Comparison of ENCODE assay signal across 8 cellular contexts in genomic region chr15:100919481-100920405, GRCh38. TPM values are rescaled to one million over a fixed set of nuclear protein-coding genes. Genes with fewer than 3 reads are reported as not detected.
DNase-seq lines count a peak whose midpoint lies in the region; ATAC-seq and TF ChIP-seq lines count a peak whose summit lies in the region.

No MANE protein-coding gene starts in this region.

- peaks cover 15% of the 10 kb centered on the region for H3K4me1 Mint-ChIP-seq in activated CD8-positive, alpha-beta T cell treated with anti-CD3 and anti-CD28 coated beads for 36 hours (ENCODE audit: low read depth)

- peak; percentile 64 for DNase-seq in GM10266 (ENCODE audit: extremely low spot score)
- peak; percentile 18 for DNase-seq in activated CD8-positive, alpha-beta T cell treated with anti-CD3 and anti-CD28 coated beads for 36 hours
- peak; percentile 23 to 63 for DNase-seq in foreskin fibroblast
- DNase-seq in psoas muscle, result peak in 1 of 2 donors; percentile 36
- DNase-seq in medulla oblongata (ENCODE audit: extremely low spot score), result no peak
- DNase-seq in NCI-H187 treated with DMSO at 0.1 percent for 48 hours (lab: John Stamatoyannopoulos, UW), result no peak
- DNase-seq in NCI-H446 treated with DMSO at 0.1 percent for 48 hours (lab: John Stamatoyannopoulos, UW), result no peak

- CTCF ChIA-PET in activated CD8-positive, alpha-beta T cell treated with anti-CD3 and anti-CD28 coated beads for 36 hours (lab: Charles Lee), result interaction anchor here (0.8 to 12.6 kb wide), 6 partner anchors 8 to 97 kb away, joined by 3 to 243 read pairs (median 6); no protein-coding TSS in a partner anchor

- no peak overlapping the region for H3K27ac Mint-ChIP-seq in activated CD8-positive, alpha-beta T cell treated with anti-CD3 and anti-CD28 coated beads for 36 hours

- WGBS in psoas muscle, 3 donors, result 5 to 10% (median 8%) methylated on average over 57 to 80 of the region's 80 CpGs

- TF ChIP-seq CTCF in GM10266 (IDR thresholded peaks at IDR 0.05; ENCODE audit: control insufficient read depth, insufficient read depth, low read depth, missing control alignments), result no peak
- TF ChIP-seq CTCF in activated CD8-positive, alpha-beta T cell treated with anti-CD3 and anti-CD28 coated beads for 36 hours (IDR thresholded peaks at IDR 0.05), result no peak
- no peak for TF ChIP-seq CTCF in foreskin fibroblast (IDR thresholded peaks at IDR 0.05; ENCODE audit: low read depth, low read length)
- TF ChIP-seq CTCF in psoas muscle (IDR thresholded peaks at IDR 0.05), result no peak

- no peaks in the 10 kb centered on the region for H3K9me3 ChIP-seq in psoas muscle

- H3K4me1 ChIP-seq in psoas muscle, result peaks cover 15% of the 10 kb centered on the region

- H3K27ac ChIP-seq in psoas muscle, result peak overlapping the region; percentile 46

- H3K27me3 ChIP-seq in psoas muscle (ENCODE audit: insufficient read depth in 3 of 3, low read length in 2 of 3), result peaks cover 0 to 14% (median 0%) of the 10 kb centered on the region in 3 donors

- POLR2A ChIA-PET in activated CD8-positive, alpha-beta T cell treated with anti-CD3 and anti-CD28 coated beads for 36 hours (lab: Charles Lee), result no interaction called here

- peaks cover 63% of the 10 kb centered on the region for H3K27me3 Mint-ChIP-seq in activated CD8-positive, alpha-beta T cell treated with anti-CD3 and anti-CD28 coated beads for 36 hours

- peaks cover 0 to 13% of the 10 kb centered on the region in 2 donors for H3K36me3 ChIP-seq in psoas muscle (ENCODE audit: insufficient read depth in 1 of 2, low read depth in 1 of 2)

- ATAC-seq in HG02885 (IDR thresholded peaks at IDR 0.05; ENCODE audit: poor library complexity, unreplicated experiment) (peak; percentile 16), psoas muscle (peak in 3 of 4 donors; percentile 1 to 25 (median 14))
- ATAC-seq in activated CD8-positive, alpha-beta T cell treated with anti-CD3 and anti-CD28 coated beads for 36 hours, result no peak

- H3K4me3 ChIP-seq in foreskin fibroblast (ENCODE audit: low read depth in 1 of 2, low read length in 2 of 2) (peak overlapping the region; percentile 61 to 66), psoas muscle (peak overlapping the region; percentile 75)

- intact Hi-C loops in activated CD8-positive, alpha-beta T cell treated with anti-CD3 and anti-CD28 coated beads for 36 hours (cut with micrococcal nuclease), result loop anchor here (2.0 kb wide), 1 partner anchor 87 kb away; no protein-coding TSS in a partner anchor
- intact Hi-C loops in psoas muscle (cut with DNase I), result loop anchor here (2.0 to 10.0 kb wide), 4 partner anchors 87 to 345 kb away; partner anchors contain the start of gene CHSY1 (in 1 of the 2)

- no peaks in the 10 kb centered on the region for H3K9me3 Mint-ChIP-seq in activated CD8-positive, alpha-beta T cell treated with anti-CD3 and anti-CD28 coated beads for 36 hours

- no peaks in the 10 kb centered on the region for H3K36me3 Mint-ChIP-seq in activated CD8-positive, alpha-beta T cell treated with anti-CD3 and anti-CD28 coated beads for 36 hours (ENCODE audit: low read depth)

- H3K4me3 Mint-ChIP-seq in activated CD8-positive, alpha-beta T cell treated with anti-CD3 and anti-CD28 coated beads for 36 hours, result peak overlapping the region; percentile 54

RNA-seq across cellular contexts. Expression of gene LRRK1, which starts 0.6 kb away (rescaled TPM):
- total RNA-seq in activated CD8-positive, alpha-beta T cell treated with anti-CD3 and anti-CD28 coated beads for 36 hours, result under 1 TPM; 0.50 to 0.83 TPM
- 1 to 10 TPM; 2.6 to 7.6 (median 4.5) TPM for total RNA-seq in psoas muscle
- polyA plus RNA-seq in psoas muscle, result 1 to 10 TPM in 2 of 3 donors, under 1 TPM in 1; 0.91 to 2.3 (median 1.8) TPM

RNA-seq across cellular contexts. Expression of gene ALDH1A3, which starts 40.1 kb away (rescaled TPM):
- total RNA-seq in activated CD8-positive, alpha-beta T cell treated with anti-CD3 and anti-CD28 coated beads for 36 hours, result not detected
- 10 to 100 TPM in 3 of 4 donors, 1 to 10 TPM in 1; 8.5 to 51.6 (median 23.1) TPM for total RNA-seq in psoas muscle
- 10 to 100 TPM in 1 of 3 donors, 1 to 10 TPM in 2; 7.3 to 11.9 (median 8.0) TPM for polyA plus RNA-seq in psoas muscle

Comparison
In these comparisons a context has a peak if more than half of its experiments do, and no peak if none do; other contexts are left out.
1. DNase-seq: peak in GM10266 (single experiment), activated CD8-positive, alpha-beta T cell treated with anti-CD3 and anti-CD28 coated beads for 36 hours (single experiment) and foreskin fibroblast (2 of 2); none in medulla oblongata (single experiment), NCI-H187 treated with DMSO at 0.1 percent for 48 hours (single experiment) and NCI-H446 treated with DMSO at 0.1 percent for 48 hours (single experiment).
2. RNA of gene ALDH1A3, which starts 40.1 kb away (total RNA-seq): 8.5 to 51.6 TPM in psoas muscle; not detected in activated CD8-positive, alpha-beta T cell treated with anti-CD3 and anti-CD28 coated beads for 36 hours; every median in the first group is over 4 times any median in the second.